In the genomic region with DNA sequence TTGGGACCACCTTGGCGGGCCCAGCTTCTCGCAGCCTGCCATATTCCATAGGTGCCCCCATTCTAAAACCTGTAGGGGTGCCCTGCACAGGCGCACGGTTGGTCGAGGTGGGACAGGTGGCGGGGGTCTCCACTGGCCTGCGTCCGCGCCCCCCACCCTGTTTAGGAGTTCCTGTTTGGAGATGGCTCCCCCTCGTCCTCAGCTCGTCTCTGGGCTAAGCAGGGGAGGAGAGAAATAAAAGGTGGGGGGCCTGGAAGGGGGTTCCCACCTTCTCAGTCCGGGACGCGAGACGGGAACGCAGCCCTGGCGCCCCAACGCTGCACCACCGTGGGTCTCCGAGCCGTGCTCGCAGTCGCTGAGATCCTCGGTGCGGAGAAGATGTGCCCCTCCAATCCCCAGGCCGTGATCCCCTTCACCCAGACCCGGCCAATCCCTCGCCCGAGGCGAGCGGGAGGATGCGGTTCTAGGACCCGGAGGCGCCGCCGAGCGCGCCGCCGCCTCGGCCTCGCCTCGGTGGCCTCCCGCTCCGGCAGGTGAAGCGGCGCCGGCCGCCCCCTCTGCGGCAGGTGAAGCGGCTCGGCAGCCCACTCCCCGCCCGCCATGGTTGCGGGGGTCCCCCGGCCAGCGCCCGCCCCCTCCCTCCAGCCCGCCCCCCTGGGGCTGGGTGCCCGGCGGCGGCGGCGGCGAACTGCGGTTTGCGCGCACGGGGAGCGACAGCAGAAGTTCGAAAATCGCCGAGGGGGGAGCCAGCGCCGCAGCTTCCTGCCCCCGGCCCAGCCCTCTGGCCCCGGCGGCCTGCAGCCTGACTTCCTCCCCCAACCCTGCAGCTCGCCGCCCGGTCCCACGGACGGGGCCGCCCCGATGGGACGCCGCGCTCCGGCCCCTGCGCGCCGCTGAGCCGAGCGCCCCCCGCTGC, we compare ENCODE assay signal across 8 cellular contexts. TPM values are rescaled to one million over a fixed set of nuclear protein-coding genes. Genes with fewer than 3 reads are reported as not detected.
DNase-seq lines count a peak whose midpoint lies in the region; TF ChIP-seq lines count a peak whose summit lies in the region.

A gene with protein sequence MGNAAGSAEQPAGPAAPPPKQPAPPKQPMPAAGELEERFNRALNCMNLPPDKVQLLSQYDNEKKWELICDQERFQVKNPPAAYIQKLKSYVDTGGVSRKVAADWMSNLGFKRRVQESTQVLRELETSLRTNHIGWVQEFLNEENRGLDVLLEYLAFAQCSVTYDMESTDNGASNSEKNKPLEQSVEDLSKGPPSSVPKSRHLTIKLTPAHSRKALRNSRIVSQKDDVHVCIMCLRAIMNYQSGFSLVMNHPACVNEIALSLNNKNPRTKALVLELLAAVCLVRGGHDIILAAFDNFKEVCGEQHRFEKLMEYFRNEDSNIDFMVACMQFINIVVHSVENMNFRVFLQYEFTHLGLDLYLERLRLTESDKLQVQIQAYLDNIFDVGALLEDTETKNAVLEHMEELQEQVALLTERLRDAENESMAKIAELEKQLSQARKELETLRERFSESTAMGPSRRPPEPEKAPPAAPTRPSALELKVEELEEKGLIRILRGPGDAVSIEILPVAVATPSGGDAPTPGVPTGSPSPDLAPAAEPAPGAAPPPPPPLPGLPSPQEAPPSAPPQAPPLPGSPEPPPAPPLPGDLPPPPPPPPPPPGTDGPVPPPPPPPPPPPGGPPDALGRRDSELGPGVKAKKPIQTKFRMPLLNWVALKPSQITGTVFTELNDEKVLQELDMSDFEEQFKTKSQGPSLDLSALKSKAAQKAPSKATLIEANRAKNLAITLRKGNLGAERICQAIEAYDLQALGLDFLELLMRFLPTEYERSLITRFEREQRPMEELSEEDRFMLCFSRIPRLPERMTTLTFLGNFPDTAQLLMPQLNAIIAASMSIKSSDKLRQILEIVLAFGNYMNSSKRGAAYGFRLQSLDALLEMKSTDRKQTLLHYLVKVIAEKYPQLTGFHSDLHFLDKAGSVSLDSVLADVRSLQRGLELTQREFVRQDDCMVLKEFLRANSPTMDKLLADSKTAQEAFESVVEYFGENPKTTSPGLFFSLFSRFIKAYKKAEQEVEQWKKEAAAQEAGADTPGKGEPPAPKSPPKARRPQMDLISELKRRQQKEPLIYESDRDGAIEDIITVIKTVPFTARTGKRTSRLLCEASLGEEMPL (plus strand): TSS at position 805 of the 916 bp plus-strand sequence. CDS start 240 bp downstream, outside the sequence.

- peaks cover 41% of the 10 kb centered on the region for H3K4me1 Mint-ChIP-seq in activated CD4-positive, alpha-beta memory T cell treated with anti-CD3 and anti-CD28 coated beads for 36 hours (ENCODE audit: low read depth)
- peaks cover 4% of the 10 kb centered on the region for H3K4me1 Mint-ChIP-seq in endodermal cell

- TF ChIP-seq CTCF in GM06990 (IDR thresholded peaks at IDR 0.05; ENCODE audit: insufficient read depth, low read length, poor library complexity, severe bottlenecking) (no peak), endodermal cell (conservative IDR thresholded peaks at IDR 0.05) (no peak), tibial artery (IDR thresholded peaks at IDR 0.05) (no peak)

- H3K36me3 ChIP-seq in GM06990 (ENCODE audit: control insufficient read depth, insufficient read depth, low read length) (peaks cover 2% of the 10 kb centered on the region), endodermal cell (ENCODE audit: control insufficient read depth, insufficient read depth, low read length) (no peaks in the 10 kb centered on the region), mucosa of stomach (ENCODE audit: control insufficient read depth, insufficient read depth, low read length) (no peaks in the 10 kb centered on the region), tibial artery (no peaks in the 10 kb centered on the region)

- H3K9me3 ChIP-seq in endodermal cell (ENCODE audit: control insufficient read depth, low read length) (no peaks in the 10 kb centered on the region), mucosa of stomach (ENCODE audit: control insufficient read depth, low read length) (no peaks in the 10 kb centered on the region), tibial artery (no peaks in the 10 kb centered on the region)

- H3K4me3 ChIP-seq in GM06990 (replicated peaks; ENCODE audit: low read depth, low read length) (peak within 1 kb of the TSS; percentile 90), endodermal cell (ENCODE audit: low read length) (peak within 1 kb of the TSS; percentile 68), mucosa of stomach (ENCODE audit: low read length) (peak within 1 kb of the TSS; percentile 31), tibial artery (peak within 1 kb of the TSS; percentile 36 to 59)

- H3K9ac ChIP-seq in endodermal cell (ENCODE audit: extremely low read depth, low read length, poor library complexity, severe bottlenecking) (no peak within 1 kb of the TSS), mucosa of stomach (ENCODE audit: low read length) (peak within 1 kb of the TSS; percentile 57)

- H3K27me3 ChIP-seq in GM06990 (replicated peaks; ENCODE audit: control insufficient read depth, insufficient read depth, low read length) (no peaks in the 10 kb centered on the region), endodermal cell (ENCODE audit: control insufficient read depth, insufficient read depth, low read length, poor library complexity, severe bottlenecking) (peaks cover 59% of the 10 kb centered on the region), mucosa of stomach (ENCODE audit: control insufficient read depth, insufficient read depth, low read length) (peaks cover 32% of the 10 kb centered on the region), tibial artery (peaks cover 0 to 43% of the 10 kb centered on the region in 2 donors)

- no peaks in the 10 kb centered on the region for H3K9me3 Mint-ChIP-seq in activated CD4-positive, alpha-beta memory T cell treated with anti-CD3 and anti-CD28 coated beads for 36 hours
- H3K9me3 Mint-ChIP-seq in endodermal cell, result no peaks in the 10 kb centered on the region

- H3K4me3 Mint-ChIP-seq in activated CD4-positive, alpha-beta memory T cell treated with anti-CD3 and anti-CD28 coated beads for 36 hours, result peak within 1 kb of the TSS; percentile 100
- peak within 1 kb of the TSS; percentile 56 for H3K4me3 Mint-ChIP-seq in endodermal cell

- H3K27ac ChIP-seq in endodermal cell (ENCODE audit: low read depth, low read length), result no peak within 1 kb of the TSS
- H3K27ac ChIP-seq in tibial artery, result no peak within 1 kb of the TSS

- H3K27ac Mint-ChIP-seq in activated CD4-positive, alpha-beta memory T cell treated with anti-CD3 and anti-CD28 coated beads for 36 hours, result peak within 1 kb of the TSS; percentile 100
- no peak within 1 kb of the TSS for H3K27ac Mint-ChIP-seq in endodermal cell

- no peaks in the 10 kb centered on the region for H3K4me1 ChIP-seq in endodermal cell (ENCODE audit: control insufficient read depth, insufficient read depth, low read length)
- H3K4me1 ChIP-seq in mucosa of stomach (ENCODE audit: control insufficient read depth, insufficient read depth, low read length), result peaks cover 7% of the 10 kb centered on the region
- H3K4me1 ChIP-seq in tibial artery, result peaks cover 0 to 19% (median 15%) of the 10 kb centered on the region in 4 donors

- intact Hi-C loops in activated CD4-positive, alpha-beta memory T cell treated with anti-CD3 and anti-CD28 coated beads for 36 hours (cut with micrococcal nuclease), result no loop called here
- intact Hi-C loops in tibial artery (cut with DNase I; ENCODE audit: low total_unique reads), result loop anchor here (2.0 kb wide), 1 partner anchor 165 kb away; no protein-coding TSS in a partner anchor

- POLR2A ChIA-PET in activated CD4-positive, alpha-beta memory T cell treated with anti-CD3 and anti-CD28 coated beads for 36 hours (lab: Charles Lee), result interaction anchor here (0.7 to 6.2 kb wide), 13 partner anchors 9 to 171 kb away, joined by 3 to 75 read pairs (median 6); a partner anchor contains a TSS

- DNase-seq in GM06990 (ENCODE audit: extremely low read depth, insufficient read length), result peak; percentile 78
- DNase-seq in KG1 (lab: John Stamatoyannopoulos, UW), result peak; percentile 45
- peak; percentile 78 for DNase-seq in activated CD4-positive, alpha-beta memory T cell treated with anti-CD3 and anti-CD28 coated beads for 36 hours
- peak; percentile 85 for DNase-seq in endodermal cell
- peak; percentile 42 to 76 for DNase-seq in tibial artery
- no peak for DNase-seq in NCI-H1048 (lab: John Stamatoyannopoulos, UW)
- DNase-seq in NCI-H2107 treated with DMSO at 0.1 percent for 48 hours (lab: John Stamatoyannopoulos, UW; ENCODE audit: unreplicated experiment), result no peak

- CTCF ChIA-PET in activated CD4-positive, alpha-beta memory T cell treated with anti-CD3 and anti-CD28 coated beads for 36 hours (lab: Charles Lee), result interaction anchor here (0.7 to 13.8 kb wide), 11 partner anchors 12 to 164 kb away, joined by 3 to 488 read pairs (median 21); a partner anchor contains a TSS

- H3K36me3 Mint-ChIP-seq in activated CD4-positive, alpha-beta memory T cell treated with anti-CD3 and anti-CD28 coated beads for 36 hours, result peaks cover 64% of the 10 kb centered on the region
- no peaks in the 10 kb centered on the region for H3K36me3 Mint-ChIP-seq in endodermal cell (ENCODE audit: low read depth)

- H3K27me3 Mint-ChIP-seq in activated CD4-positive, alpha-beta memory T cell treated with anti-CD3 and anti-CD28 coated beads for 36 hours, result no peaks in the 10 kb centered on the region
- H3K27me3 Mint-ChIP-seq in endodermal cell (ENCODE audit: insufficient read depth), result peaks cover 79% of the 10 kb centered on the region

- 1 to 5% methylated on average over 39 to 93 of the region's 95 CpGs for WGBS in endodermal cell (ENCODE audit: insufficient coverage in 1 of 2, insufficient read length in 1 of 2), 2 experiments

RNA-seq across cellular contexts. Expression of the gene that starts here (rescaled TPM):
- 100 to 1,000 TPM; 314 to 331 TPM for total RNA-seq in activated CD4-positive, alpha-beta memory T cell treated with anti-CD3 and anti-CD28 coated beads for 36 hours
- total RNA-seq in endodermal cell, result 1 to 10 TPM; 3.5 to 4.5 TPM
- polyA plus RNA-seq in endodermal cell (2013, experiment 1 of 2), result 1.9 TPM
- polyA plus RNA-seq in endodermal cell (2013, experiment 2 of 2), result 1.7 TPM

Comparison
In these comparisons a context has a peak if more than half of its experiments do, and no peak if none do; other contexts are left out.
1. RNA of the gene that starts here (total RNA-seq): 314 to 331 TPM in activated CD4-positive, alpha-beta memory T cell treated with anti-CD3 and anti-CD28 coated beads for 36 hours; 3.5 to 4.5 TPM in endodermal cell; every median in the first group is over 10 times any median in the second.
2. DNase-seq: peak in GM06990 (single experiment), KG1 (single experiment), activated CD4-positive, alpha-beta memory T cell treated with anti-CD3 and anti-CD28 coated beads for 36 hours (single experiment), endodermal cell (single experiment) and tibial artery (2 of 2); none in NCI-H1048 (single experiment) and NCI-H2107 treated with DMSO at 0.1 percent for 48 hours (single experiment).
3. H3K4me3 ChIP-seq: peak in every context shown above with its lines; median percentile 90 in GM06990; 68 in endodermal cell; 48 in tibial artery; 31 in mucosa of stomach.